ENCODE assay signal across 36 cellular contexts in the genomic region with DNA sequence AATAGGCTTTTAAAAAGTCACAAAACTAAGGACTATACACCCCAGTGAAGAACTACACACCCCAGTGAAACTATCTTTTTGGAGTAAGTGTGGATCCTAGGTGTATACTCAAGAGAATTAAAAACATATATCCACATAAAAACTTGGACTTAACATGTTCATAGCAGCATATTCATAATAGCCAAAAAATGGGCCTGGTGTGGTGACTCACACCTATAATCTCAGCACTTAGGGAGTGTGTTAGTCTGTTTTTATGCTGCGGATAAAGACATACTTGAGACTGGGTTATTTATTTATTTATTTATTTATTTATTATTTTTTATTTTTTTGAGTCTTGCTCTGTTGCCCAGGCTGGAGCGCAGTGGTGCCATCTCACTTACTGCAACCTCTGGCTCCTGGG.
"Had no signal": no experiment of that assay in that cellular context is flagged by ENCODE, and none has a peak within 500 bp of the region (broad histone marks: within the 10 kb centered on the region; RNA-seq: fewer than 3 reads in every experiment).

No MANE protein-coding gene starts in this region.

- H3K36me3 ChIP-seq: adrenal gland, brain microvascular endothelial cell, breast epithelium had no signal

- H3K4me3 Mint-ChIP-seq: activated CD4-positive, alpha-beta memory T cell treated with anti-CD3 and anti-CD28 coated beads, Interleukin-2, amount 10 ng/mL, durations not matched to agents 7 days and 5 days; activated CD4-positive, alpha-beta T cell treated with anti-CD3 and anti-CD28 coated beads for 36 hours; activated CD4-positive, alpha-beta T cell treated with anti-CD3 and anti-CD28 coated beads, Interleukin-2, amount 10 ng/mL, durations not matched to agents 7 days and 5 days; activated CD8-positive, alpha-beta T cell treated with anti-CD3 and anti-CD28 coated beads, Interleukin-2, amount 10 ng/mL, durations not matched to agents 7 days and 5 days; activated naive CD4-positive, alpha-beta T cell treated with anti-CD3 and anti-CD28 coated beads for 36 hours; activated naive CD8-positive, alpha-beta T cell treated with anti-CD3 and anti-CD28 coated beads for 36 hours; activated T-cell treated with anti-CD3 and anti-CD28 coated beads, Interleukin-2, amount 50 U/mL, for 4 hours; activated T-cell treated with anti-CD3 and anti-CD28 coated beads, Interleukin-2, amount 50 U/mL, for 72 hours; activated T-helper 1 cell treated with anti-CD3 and anti-CD28 coated beads, Interleukin-12 subunit alpha, Interleukin-12 subunit beta, Interleukin-2, Interleukin-4 antibody, amounts not matched to agents 30 ng/mL and 10 ng/mL and 1 ng/mL, durations not matched to agents 14 hours and 24 hours and 36 hours; activated T-helper 17 cell treated with anti-CD3 and anti-CD28 coated beads, Interleukin-2, amount 50 U/mL, for 72 hours; T-helper 1 cell treated with Interleukin-12 subunit alpha and Interleukin-12 subunit beta and Interleukin-4 antibody, amounts not matched to agents 30 μg/mL and 1 μg/mL, for 36 hours; T-helper 2 cell treated with Interferon-gamma antibody and Interleukin-4, amounts not matched to agents 5 μg/mL and 100 μg/mL, for 36 hours; WTC11 had no signal

- H3K27me3 ChIP-seq: adrenal gland, body of pancreas, brain microvascular endothelial cell, breast epithelium had no signal

- H3K9me3 ChIP-seq: body of pancreas had no signal

- DNase-seq: activated CD4-positive, alpha-beta memory T cell treated with anti-CD3 and anti-CD28 coated beads, Interleukin-2, amount 10 ng/mL, durations not matched to agents 7 days and 5 days; activated CD4-positive, alpha-beta T cell treated with anti-CD3 and anti-CD28 coated beads for 1 hour; activated CD4-positive, alpha-beta T cell treated with anti-CD3 and anti-CD28 coated beads for 36 hours; activated CD4-positive, alpha-beta T cell treated with anti-CD3 and anti-CD28 coated beads for 48 hours; activated CD4-positive, alpha-beta T cell treated with anti-CD3 and anti-CD28 coated beads, Interleukin-2, amount 10 ng/mL, durations not matched to agents 7 days and 5 days; activated CD4-positive, alpha-beta T cell treated with anti-CD3 and anti-CD28 coated beads, Interleukin-2, amount 50 U/mL, for 48 hours; activated CD4-positive, CD25-positive, alpha-beta regulatory T cell; activated CD8-positive, alpha-beta memory T cell treated with anti-CD3 and anti-CD28 coated beads, Interleukin-2, amount 50 U/mL, for 4 hours; activated CD8-positive, alpha-beta T cell treated with anti-CD3 and anti-CD28 coated beads, Interleukin-2, amount 10 ng/mL, durations not matched to agents 7 days and 5 days; activated effector memory CD4-positive, alpha-beta T cell treated with anti-CD3 and anti-CD28 coated beads, Interleukin-2, amount 50 U/mL, for 16 hours; activated gamma-delta T cell treated with Interleukin-2 at 50 U/mL for 16 hours; activated naive CD4-positive, alpha-beta T cell; activated naive CD4-positive, alpha-beta T cell treated with anti-CD3 and anti-CD28 coated beads for 36 hours; activated naive CD4-positive, alpha-beta T cell treated with anti-CD3 and anti-CD28 coated beads, Interleukin-2, amount 50 U/mL, for 16 hours; activated naive CD8-positive, alpha-beta T cell treated with anti-CD3 and anti-CD28 coated beads for 36 hours; activated T-cell treated with anti-CD3 and anti-CD28 coated beads for 4 hours; activated T-cell treated with anti-CD3 and anti-CD28 coated beads, Interleukin-2, amount 50 U/mL, for 1 hour; activated T-cell treated with anti-CD3 and anti-CD28 coated beads, Interleukin-2, amount 50 U/mL, for 4 hours; activated T-cell treated with anti-CD3 and anti-CD28 coated beads, Interleukin-2, amount 50 U/mL, for 72 hours; adrenal gland; amniotic stem cell; brain microvascular endothelial cell; central memory CD4-positive, alpha-beta T cell; T-helper 1 cell; T-helper 2 cell; T-helper 9 cell had no signal

- ATAC-seq: activated CD4-positive, alpha-beta T cell treated with anti-CD3 and anti-CD28 coated beads for 36 hours; activated CD4-positive, CD25-positive, alpha-beta regulatory T cell treated with anti-CD3 and anti-CD28 coated beads, Interleukin-2, amount 50 U/mL, for 24 hours; activated CD8-positive, alpha-beta T cell treated with anti-CD3 and anti-CD28 coated beads, Interleukin-2, amount 10 ng/mL, durations not matched to agents 7 days and 5 days; activated naive CD4-positive, alpha-beta T cell treated with anti-CD3 and anti-CD28 coated beads, Interleukin-2, amount 50 U/mL, for 72 hours; activated T-cell treated with anti-CD3 and anti-CD28 coated beads, Interleukin-2, amount 50 U/mL, for 4 hours; activated T-cell treated with anti-CD3 and anti-CD28 coated beads, Interleukin-2, amount 50 U/mL, for 72 hours; activated T-helper 17 cell treated with anti-CD3 and anti-CD28 coated beads, Interleukin-2, amount 50 U/mL, for 72 hours; body of pancreas; WTC11 had no signal

- H3K27me3 Mint-ChIP-seq: activated CD4-positive, alpha-beta T cell treated with anti-CD3 and anti-CD28 coated beads for 36 hours; activated CD4-positive, alpha-beta T cell treated with anti-CD3 and anti-CD28 coated beads, Interleukin-2, amount 10 ng/mL, durations not matched to agents 7 days and 5 days; activated naive CD8-positive, alpha-beta T cell treated with anti-CD3 and anti-CD28 coated beads for 36 hours; activated T-helper 17 cell treated with anti-CD3 and anti-CD28 coated beads, Interleukin-2, amount 50 U/mL, for 72 hours had no signal

- H3K27ac ChIP-seq: adrenal gland, body of pancreas, brain microvascular endothelial cell, breast epithelium, VCaP had no signal

- H3K4me1 Mint-ChIP-seq: activated CD4-positive, alpha-beta memory T cell treated with anti-CD3 and anti-CD28 coated beads, Interleukin-2, amount 10 ng/mL, durations not matched to agents 7 days and 5 days; activated CD4-positive, alpha-beta T cell treated with anti-CD3 and anti-CD28 coated beads for 36 hours; activated CD4-positive, alpha-beta T cell treated with anti-CD3 and anti-CD28 coated beads, Interleukin-2, amount 10 ng/mL, durations not matched to agents 7 days and 5 days; activated naive CD8-positive, alpha-beta T cell treated with anti-CD3 and anti-CD28 coated beads for 36 hours; activated T-helper 17 cell treated with anti-CD3 and anti-CD28 coated beads, Interleukin-2, amount 50 U/mL, for 72 hours; WTC11 had no signal

- H3K27ac Mint-ChIP-seq: activated CD4-positive, alpha-beta memory T cell treated with anti-CD3 and anti-CD28 coated beads, Interleukin-2, amount 10 ng/mL, durations not matched to agents 7 days and 5 days; activated CD4-positive, alpha-beta T cell treated with anti-CD3 and anti-CD28 coated beads for 36 hours; activated CD4-positive, alpha-beta T cell treated with anti-CD3 and anti-CD28 coated beads, Interleukin-2, amount 10 ng/mL, durations not matched to agents 7 days and 5 days; activated CD8-positive, alpha-beta T cell treated with anti-CD3 and anti-CD28 coated beads, Interleukin-2, amount 10 ng/mL, durations not matched to agents 7 days and 5 days; activated naive CD4-positive, alpha-beta T cell treated with anti-CD3 and anti-CD28 coated beads for 36 hours; activated naive CD4-positive, alpha-beta T cell treated with anti-CD3 and anti-CD28 coated beads, Interleukin-2, amount 50 U/mL, for 72 hours; activated naive CD8-positive, alpha-beta T cell treated with anti-CD3 and anti-CD28 coated beads for 36 hours; activated T-cell treated with anti-CD3 and anti-CD28 coated beads, Interleukin-2, amount 50 U/mL, for 72 hours; activated T-helper 1 cell treated with anti-CD3 and anti-CD28 coated beads, Interleukin-12 subunit alpha, Interleukin-12 subunit beta, Interleukin-2, Interleukin-4 antibody, amounts not matched to agents 30 ng/mL and 10 ng/mL and 1 ng/mL, durations not matched to agents 14 hours and 24 hours and 36 hours; activated T-helper 17 cell treated with anti-CD3 and anti-CD28 coated beads, Interleukin-2, amount 50 U/mL, for 72 hours; T-helper 1 cell treated with Interleukin-12 subunit alpha and Interleukin-12 subunit beta and Interleukin-4 antibody, amounts not matched to agents 30 μg/mL and 1 μg/mL, for 36 hours; T-helper 2 cell treated with Interferon-gamma antibody and Interleukin-4, amounts not matched to agents 5 μg/mL and 100 μg/mL, for 36 hours; WTC11 had no signal

- H3K4me3 ChIP-seq: adrenal gland, body of pancreas, breast epithelium had no signal

- H3K4me1 ChIP-seq: adrenal gland, body of pancreas, breast epithelium had no signal
